ENCODE assay signal across 33 cellular contexts in the genomic region with DNA sequence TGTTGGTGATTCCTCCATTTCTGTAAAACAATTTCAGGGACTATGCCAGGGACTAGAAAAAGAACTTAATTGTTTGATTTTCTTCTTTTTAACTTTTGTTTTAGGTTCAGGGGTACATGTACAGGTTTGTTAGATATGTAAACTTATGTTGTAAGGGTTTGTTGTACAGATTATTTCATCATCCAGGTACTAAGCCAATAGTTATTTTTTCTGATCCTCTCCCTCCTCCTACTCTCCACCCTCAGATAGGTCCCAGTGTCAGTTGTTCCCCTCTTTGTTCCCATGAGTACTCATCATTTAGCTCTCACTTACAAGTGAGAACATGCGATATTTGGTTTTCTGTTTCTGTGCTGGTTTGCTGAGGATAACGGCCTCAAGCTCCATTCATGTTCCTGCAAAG.
"Had no signal": no experiment of that assay in that cellular context is flagged by ENCODE, and none has a peak within 500 bp of the region (broad histone marks: within the 10 kb centered on the region; RNA-seq: fewer than 3 reads in every experiment).

No MANE protein-coding gene starts in this region.

- H3K9me3 ChIP-seq: adrenal gland, breast epithelium had no signal

- H3K4me3 ChIP-seq: adrenal gland, breast epithelium, coronary artery, dorsolateral prefrontal cortex had no signal

- H3K4me1 Mint-ChIP-seq: activated CD4-positive, alpha-beta T cell treated with anti-CD3 and anti-CD28 coated beads for 36 hours; activated CD4-positive, alpha-beta T cell treated with anti-CD3 and anti-CD28 coated beads, Interleukin-2, amount 10 ng/mL, durations not matched to agents 24 days and 14 days; activated CD8-positive, alpha-beta memory T cell treated with anti-CD3 and anti-CD28 coated beads, Interleukin-2, amount 10 ng/mL, durations not matched to agents 7 days and 5 days; activated naive CD4-positive, alpha-beta T cell treated with anti-CD3 and anti-CD28 coated beads, Interleukin-2, amount 50 U/mL, for 24 hours; activated naive CD8-positive, alpha-beta T cell treated with anti-CD3 and anti-CD28 coated beads for 36 hours; activated naive CD8-positive, alpha-beta T cell treated with anti-CD3 and anti-CD28 coated beads, Interleukin-2, amount 50 U/mL, for 24 hours; brain; central memory CD8-positive, alpha-beta T cell had no signal

- H3K4me1 ChIP-seq: adrenal gland had no signal

- H3K27ac ChIP-seq: adrenal gland, breast epithelium, coronary artery, dorsolateral prefrontal cortex had no signal

- H3K36me3 Mint-ChIP-seq: activated CD4-positive, alpha-beta memory T cell treated with anti-CD3 and anti-CD28 coated beads for 36 hours; activated CD8-positive, alpha-beta memory T cell treated with anti-CD3 and anti-CD28 coated beads, Interleukin-2, amount 10 ng/mL, durations not matched to agents 7 days and 5 days; activated naive CD4-positive, alpha-beta T cell treated with anti-CD3 and anti-CD28 coated beads, Interleukin-2, amount 50 U/mL, for 24 hours; activated naive CD8-positive, alpha-beta T cell treated with anti-CD3 and anti-CD28 coated beads for 36 hours; brain had no signal

- FAIRE-seq: frontal cortex had no signal

- H3K27me3 Mint-ChIP-seq: activated CD4-positive, alpha-beta T cell treated with anti-CD3 and anti-CD28 coated beads, Interleukin-2, amount 10 ng/mL, durations not matched to agents 24 days and 14 days; dendritic cell treated with granulocyte-macrophage colony-stimulating factor and Interleukin-4, amounts not matched to agents 40 ng/mL and 50 ng/mL, for 4 days had no signal

- DNase-seq: activated CD4-positive, alpha-beta memory T cell treated with anti-CD3 and anti-CD28 coated beads for 36 hours; activated CD4-positive, alpha-beta T cell treated with anti-CD3 and anti-CD28 coated beads for 36 hours; activated CD4-positive, alpha-beta T cell treated with anti-CD3 and anti-CD28 coated beads, Interleukin-2, amount 10 ng/mL, durations not matched to agents 24 days and 14 days; activated CD4-positive, CD25-positive, alpha-beta regulatory T cell; activated CD4-positive, CD25-positive, alpha-beta regulatory T cell treated with anti-CD3 and anti-CD28 coated beads, Interleukin-2, amount 50 U/mL, for 72 hours; activated CD8-positive, alpha-beta memory T cell treated with anti-CD3 and anti-CD28 coated beads, Interleukin-2, amount 10 ng/mL, durations not matched to agents 7 days and 5 days; activated CD8-positive, alpha-beta memory T cell treated with anti-CD3 and anti-CD28 coated beads, Interleukin-2, amount 50 U/mL, for 4 hours; activated CD8-positive, alpha-beta T cell treated with anti-CD3 and anti-CD28 coated beads, Interleukin-2, amount 10 ng/mL, durations not matched to agents 7 days and 5 days; activated effector memory CD4-positive, alpha-beta T cell treated with anti-CD3 and anti-CD28 coated beads, Interleukin-2, amount 50 U/mL, for 16 hours; activated naive CD4-positive, alpha-beta T cell treated with anti-CD3 and anti-CD28 coated beads for 36 hours; activated naive CD8-positive, alpha-beta T cell treated with anti-CD3 and anti-CD28 coated beads for 36 hours; activated naive CD8-positive, alpha-beta T cell treated with anti-CD3 and anti-CD28 coated beads, Interleukin-2, amount 50 U/mL, for 24 hours; activated T-cell treated with anti-CD3 and anti-CD28 coated beads, Interleukin-2, amount 50 U/mL, for 1 hour; activated T-cell treated with anti-CD3 and anti-CD28 coated beads, Interleukin-2, amount 50 U/mL, for 48 hours; adrenal gland; amygdala; aorta; dorsolateral prefrontal cortex; effector memory CD4-positive, alpha-beta T cell; endodermal cell; foreskin fibroblast; head of caudate nucleus; T-helper 2 cell had no signal

- H3K36me3 ChIP-seq: adrenal gland, breast epithelium had no signal

- H3K27ac Mint-ChIP-seq: activated CD4-positive, alpha-beta memory T cell treated with anti-CD3 and anti-CD28 coated beads for 36 hours; activated CD4-positive, alpha-beta T cell treated with anti-CD3 and anti-CD28 coated beads for 36 hours; activated CD4-positive, alpha-beta T cell treated with anti-CD3 and anti-CD28 coated beads, Interleukin-2, amount 10 ng/mL, durations not matched to agents 24 days and 14 days; activated CD8-positive, alpha-beta memory T cell treated with anti-CD3 and anti-CD28 coated beads, Interleukin-2, amount 10 ng/mL, durations not matched to agents 7 days and 5 days; activated CD8-positive, alpha-beta T cell treated with anti-CD3 and anti-CD28 coated beads, Interleukin-2, amount 10 ng/mL, durations not matched to agents 7 days and 5 days; activated naive CD4-positive, alpha-beta T cell treated with anti-CD3 and anti-CD28 coated beads for 36 hours; activated naive CD4-positive, alpha-beta T cell treated with anti-CD3 and anti-CD28 coated beads, Interleukin-2, amount 50 U/mL, for 24 hours; activated naive CD8-positive, alpha-beta T cell treated with anti-CD3 and anti-CD28 coated beads for 36 hours; activated naive CD8-positive, alpha-beta T cell treated with anti-CD3 and anti-CD28 coated beads, Interleukin-2, amount 50 U/mL, for 24 hours; activated T-helper 1 cell treated with anti-CD3 and anti-CD28 coated beads, Interleukin-12 subunit alpha, Interleukin-12 subunit beta, Interleukin-2, Interleukin-4 antibody, amounts not matched to agents 30 ng/mL and 10 ng/mL and 1 ng/mL, durations not matched to agents 14 hours and 24 hours and 36 hours; activated T-helper 2 cell treated with anti-CD3 and anti-CD28 coated beads, Interferon-gamma antibody, Interleukin-2, Interleukin-4, amounts not matched to agents 10 μg/mL and 5 μg/mL and 100 μg/mL, durations not matched to agents 14 hours and 24 hours and 36 hours; brain; dendritic cell treated with granulocyte-macrophage colony-stimulating factor and Interleukin-4, amounts not matched to agents 40 ng/mL and 50 ng/mL, for 4 days; endodermal cell had no signal

- ATAC-seq: activated CD4-positive, alpha-beta T cell treated with anti-CD3 and anti-CD28 coated beads for 36 hours; activated CD8-positive, alpha-beta memory T cell treated with anti-CD3 and anti-CD28 coated beads, Interleukin-2, amount 10 ng/mL, durations not matched to agents 7 days and 5 days; activated CD8-positive, alpha-beta T cell treated with anti-CD3 and anti-CD28 coated beads, Interleukin-2, amount 10 ng/mL, durations not matched to agents 7 days and 5 days; activated naive CD8-positive, alpha-beta T cell treated with anti-CD3 and anti-CD28 coated beads, Interleukin-2, amount 50 U/mL, for 24 hours; esophagus mucosa had no signal

- H3K9me3 Mint-ChIP-seq: activated CD4-positive, alpha-beta memory T cell treated with anti-CD3 and anti-CD28 coated beads for 36 hours; activated CD4-positive, alpha-beta T cell treated with anti-CD3 and anti-CD28 coated beads, Interleukin-2, amount 10 ng/mL, durations not matched to agents 24 days and 14 days; activated naive CD4-positive, alpha-beta T cell treated with anti-CD3 and anti-CD28 coated beads for 36 hours; activated naive CD8-positive, alpha-beta T cell treated with anti-CD3 and anti-CD28 coated beads for 36 hours; activated T-helper 1 cell treated with anti-CD3 and anti-CD28 coated beads, Interleukin-12 subunit alpha, Interleukin-12 subunit beta, Interleukin-2, Interleukin-4 antibody, amounts not matched to agents 30 ng/mL and 10 ng/mL and 1 ng/mL, durations not matched to agents 14 hours and 24 hours and 36 hours; activated T-helper 2 cell treated with anti-CD3 and anti-CD28 coated beads, Interferon-gamma antibody, Interleukin-2, Interleukin-4, amounts not matched to agents 10 μg/mL and 5 μg/mL and 100 μg/mL, durations not matched to agents 14 hours and 24 hours and 36 hours; central memory CD8-positive, alpha-beta T cell; endodermal cell had no signal

- H3K27me3 ChIP-seq: adrenal gland, breast epithelium, dorsolateral prefrontal cortex had no signal

- H3K4me3 Mint-ChIP-seq: activated CD4-positive, alpha-beta memory T cell treated with anti-CD3 and anti-CD28 coated beads for 36 hours; activated CD4-positive, alpha-beta T cell treated with anti-CD3 and anti-CD28 coated beads for 36 hours; activated CD4-positive, alpha-beta T cell treated with anti-CD3 and anti-CD28 coated beads, Interleukin-2, amount 10 ng/mL, durations not matched to agents 24 days and 14 days; activated CD8-positive, alpha-beta memory T cell treated with anti-CD3 and anti-CD28 coated beads, Interleukin-2, amount 10 ng/mL, durations not matched to agents 7 days and 5 days; activated CD8-positive, alpha-beta T cell treated with anti-CD3 and anti-CD28 coated beads, Interleukin-2, amount 10 ng/mL, durations not matched to agents 7 days and 5 days; activated naive CD4-positive, alpha-beta T cell treated with anti-CD3 and anti-CD28 coated beads for 36 hours; activated naive CD4-positive, alpha-beta T cell treated with anti-CD3 and anti-CD28 coated beads, Interleukin-2, amount 50 U/mL, for 24 hours; activated naive CD8-positive, alpha-beta T cell treated with anti-CD3 and anti-CD28 coated beads for 36 hours; activated naive CD8-positive, alpha-beta T cell treated with anti-CD3 and anti-CD28 coated beads, Interleukin-2, amount 50 U/mL, for 24 hours; activated T-helper 1 cell treated with anti-CD3 and anti-CD28 coated beads, Interleukin-12 subunit alpha, Interleukin-12 subunit beta, Interleukin-2, Interleukin-4 antibody, amounts not matched to agents 30 ng/mL and 10 ng/mL and 1 ng/mL, durations not matched to agents 14 hours and 24 hours and 36 hours; brain; central memory CD8-positive, alpha-beta T cell; dendritic cell treated with granulocyte-macrophage colony-stimulating factor and Interleukin-4, amounts not matched to agents 40 ng/mL and 50 ng/mL, for 4 days; endodermal cell had no signal
